1 cellular context compared by ENCODE assay signal in the genomic region with DNA sequence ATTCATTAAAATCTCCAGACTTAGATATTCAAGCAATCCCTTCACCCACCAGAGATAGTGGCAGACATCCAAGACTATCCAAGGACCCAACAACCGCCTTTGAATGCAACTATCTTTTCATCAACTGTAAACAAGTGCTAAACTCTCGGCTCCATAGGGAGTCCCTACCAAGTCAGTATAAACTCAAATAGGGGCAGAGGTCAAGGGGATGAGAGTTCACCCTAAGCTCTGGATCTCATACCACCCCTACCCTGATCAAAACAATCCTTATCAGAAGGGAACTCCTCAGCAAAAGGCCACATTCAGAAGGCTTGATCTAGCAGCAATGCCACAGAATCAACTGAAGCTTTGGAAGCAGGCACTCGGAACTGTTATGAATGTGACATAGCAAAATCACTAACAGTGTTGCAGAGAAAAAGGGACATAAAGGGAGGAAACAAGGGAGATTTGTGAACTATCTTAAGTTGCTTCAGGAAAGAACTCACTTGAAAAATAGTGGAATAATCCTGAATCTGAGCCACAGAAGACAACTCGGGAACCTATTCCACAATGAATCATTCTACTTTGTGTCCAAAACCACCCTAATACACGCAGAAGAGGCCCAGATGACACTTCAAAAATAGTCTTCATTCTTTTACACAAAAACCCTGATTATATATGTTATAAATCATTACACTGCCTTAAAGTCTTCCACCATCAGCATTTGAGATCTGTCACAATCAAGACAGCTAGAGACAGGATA.
TF ChIP-seq lines count a peak whose summit lies in the region.

No MANE protein-coding gene starts in this region.

TF ChIP-seq in HepG2, 621 proteins besides CTCF, POLR2A, EP300 and RAD21 (continued from another document):
- TF ChIP-seq, protein P1, sequence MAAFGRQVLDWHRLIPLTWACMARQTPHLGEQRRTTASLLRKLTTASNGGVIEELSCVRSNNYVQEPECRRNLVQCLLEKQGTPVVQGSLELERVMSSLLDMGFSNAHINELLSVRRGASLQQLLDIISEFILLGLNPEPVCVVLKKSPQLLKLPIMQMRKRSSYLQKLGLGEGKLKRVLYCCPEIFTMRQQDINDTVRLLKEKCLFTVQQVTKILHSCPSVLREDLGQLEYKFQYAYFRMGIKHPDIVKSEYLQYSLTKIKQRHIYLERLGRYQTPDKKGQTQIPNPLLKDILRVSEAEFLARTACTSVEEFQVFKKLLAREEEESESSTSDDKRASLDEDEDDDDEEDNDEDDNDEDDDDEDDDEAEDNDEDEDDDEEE (CRISPR knock-in tag; IDR thresholded peaks at IDR 0.05) = no peak
- TF ChIP-seq RCOR2 (CRISPR knock-in tag; IDR thresholded peaks at IDR 0.05) = no peak
- TF ChIP-seq, protein P2, sequence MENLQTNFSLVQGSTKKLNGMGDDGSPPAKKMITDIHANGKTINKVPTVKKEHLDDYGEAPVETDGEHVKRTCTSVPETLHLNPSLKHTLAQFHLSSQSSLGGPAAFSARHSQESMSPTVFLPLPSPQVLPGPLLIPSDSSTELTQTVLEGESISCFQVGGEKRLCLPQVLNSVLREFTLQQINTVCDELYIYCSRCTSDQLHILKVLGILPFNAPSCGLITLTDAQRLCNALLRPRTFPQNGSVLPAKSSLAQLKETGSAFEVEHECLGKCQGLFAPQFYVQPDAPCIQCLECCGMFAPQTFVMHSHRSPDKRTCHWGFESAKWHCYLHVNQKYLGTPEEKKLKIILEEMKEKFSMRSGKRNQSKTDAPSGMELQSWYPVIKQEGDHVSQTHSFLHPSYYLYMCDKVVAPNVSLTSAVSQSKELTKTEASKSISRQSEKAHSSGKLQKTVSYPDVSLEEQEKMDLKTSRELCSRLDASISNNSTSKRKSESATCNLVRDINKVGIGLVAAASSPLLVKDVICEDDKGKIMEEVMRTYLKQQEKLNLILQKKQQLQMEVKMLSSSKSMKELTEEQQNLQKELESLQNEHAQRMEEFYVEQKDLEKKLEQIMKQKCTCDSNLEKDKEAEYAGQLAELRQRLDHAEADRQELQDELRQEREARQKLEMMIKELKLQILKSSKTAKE (CRISPR knock-in tag; IDR thresholded peaks at IDR 0.05; ENCODE audit: borderline replicate concordance) = peak; percentile 68; the same call in 1 of the 2 replicates
